In the genomic region with DNA sequence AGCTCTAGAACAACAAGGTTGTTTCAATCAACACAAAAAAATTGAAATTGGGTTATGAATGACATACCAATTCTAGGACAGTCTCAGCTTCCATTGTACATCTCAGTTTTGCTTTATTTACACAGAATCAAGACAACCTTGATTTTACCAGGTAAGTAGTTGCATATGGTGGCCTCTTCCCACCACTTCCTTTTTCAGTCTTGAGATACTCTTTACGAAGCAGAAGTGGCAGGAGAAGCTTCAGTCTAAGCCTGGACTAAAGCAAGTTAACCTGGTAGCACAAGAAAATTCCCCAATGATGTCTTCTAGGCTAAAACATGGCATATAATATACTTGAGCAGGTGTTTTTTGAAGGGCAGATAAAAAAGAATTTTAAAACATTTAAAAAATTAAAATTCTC, we compare ENCODE assay signal across 24 cellular contexts.
"Had no signal": no experiment of that assay in that cellular context is flagged by ENCODE, and none has a peak within 500 bp of the region (broad histone marks: within the 10 kb centered on the region; RNA-seq: fewer than 3 reads in every experiment).

No MANE protein-coding gene starts in this region.

- H2AFZ ChIP-seq: hepatocyte had no signal

- H3K9me3 ChIP-seq: gastroesophageal sphincter, heart left ventricle, ovary, psoas muscle, spleen, thoracic aorta, tibial nerve, upper lobe of left lung had no signal

- H3K36me3 ChIP-seq: gastroesophageal sphincter, heart left ventricle, ovary, spleen, thoracic aorta, tibial nerve, upper lobe of left lung had no signal

- FAIRE-seq: kidney, urothelium cell line had no signal

- H3K4me1 ChIP-seq: foreskin keratinocyte, gastroesophageal sphincter, heart left ventricle, psoas muscle, spleen, tibial nerve, upper lobe of left lung had no signal

- H3K4me3 ChIP-seq: dorsolateral prefrontal cortex, gastroesophageal sphincter, heart left ventricle, hepatocyte, lung, ovary, psoas muscle, skin epidermis, spleen, thoracic aorta, tibial nerve, upper lobe of left lung had no signal

- H3K27me3 ChIP-seq: foreskin keratinocyte, gastroesophageal sphincter, hepatocyte, ovary, tibial nerve, upper lobe of left lung had no signal

- H3K79me2 ChIP-seq: hepatocyte had no signal

- H3K4me2 ChIP-seq: hepatocyte had no signal

- DNase-seq: cortex of kidney; dorsolateral prefrontal cortex; effector CD4-positive, alpha-beta T cell; foreskin keratinocyte; heart left ventricle; kidney; natural killer cell; occipital lobe; ovary; posterior cingulate gyrus; psoas muscle; right cardiac atrium; spleen; stimulated activated CD4-positive, alpha-beta T cell treated with anti-CD3 and anti-CD28 coated beads, Interleukin-4, amount 100 ng/mL, for 4 hours; stimulated activated naive B cell treated with anti-CD40 and anti-IgM and Interleukin-4, amounts not matched to agents 10 μg/mL and 1 μg/mL and 100 μg/mL, for 72 hours; upper lobe of left lung had no signal

- H3K27ac ChIP-seq: dorsolateral prefrontal cortex, foreskin keratinocyte, gastroesophageal sphincter, heart left ventricle, hepatocyte, ovary, psoas muscle, skin epidermis, spleen, thoracic aorta, tibial nerve, upper lobe of left lung had no signal

- ATAC-seq: foreskin keratinocyte; gastroesophageal sphincter; heart left ventricle; left lobe of liver; natural killer cell; psoas muscle; right cardiac atrium; stimulated activated naive B cell treated with anti-CD40 and anti-IgM and Interleukin-4, amounts not matched to agents 10 μg/mL and 1 μg/mL and 100 μg/mL, for 72 hours had no signal
